In the genomic region with DNA sequence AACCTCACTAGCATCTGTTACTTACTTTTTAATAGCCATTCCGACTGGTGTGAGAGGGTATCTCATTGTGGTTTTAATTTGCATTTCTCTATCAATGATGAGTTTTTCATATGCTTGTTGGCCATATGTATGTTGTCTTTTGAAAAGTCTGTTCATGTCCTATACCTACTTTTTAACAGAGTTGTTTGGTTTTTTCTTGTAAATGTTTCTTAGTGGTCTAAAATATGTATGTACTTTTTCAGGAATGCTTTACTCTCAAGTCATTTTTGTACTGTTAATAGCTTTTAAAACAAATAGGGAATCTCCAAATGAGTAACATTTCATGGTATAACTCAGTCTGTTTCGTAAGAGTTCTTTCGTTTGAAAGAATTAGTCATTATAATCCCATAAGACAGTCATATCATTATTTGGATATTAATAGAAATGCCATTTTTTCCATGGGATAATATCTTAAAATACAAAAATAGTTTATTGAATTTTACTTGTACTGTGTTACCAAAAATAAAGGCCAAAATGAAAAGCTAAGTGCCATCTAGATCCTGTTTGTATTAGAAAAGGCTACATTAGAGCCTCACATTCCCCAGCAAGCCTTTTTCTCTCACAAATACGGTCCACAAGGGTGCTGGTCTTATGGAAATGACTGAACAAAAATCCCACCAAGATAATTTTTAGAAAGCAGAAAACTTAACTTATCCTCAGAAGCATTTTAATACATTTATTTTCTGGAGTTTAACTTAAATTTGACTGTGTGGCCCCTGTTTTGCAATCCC, we compare ENCODE assay signal across 10 cellular contexts.
DNase-seq lines count a peak whose midpoint lies in the region; ATAC-seq lines count a peak whose summit lies in the region.
"Had no signal": no experiment of that assay in that cellular context is flagged by ENCODE, and none has a peak within 500 bp of the region (broad histone marks: within the 10 kb centered on the region; RNA-seq: fewer than 3 reads in every experiment).

No MANE protein-coding gene starts in this region.

- no peaks in the 10 kb centered on the region for H3K4me1 Mint-ChIP-seq in activated CD4-positive, alpha-beta T cell treated with anti-CD3 and anti-CD28 coated beads, Interleukin-2, amount 10 ng/mL, durations not matched to agents 24 days and 14 days

- H3K27me3 Mint-ChIP-seq in activated CD4-positive, alpha-beta T cell treated with anti-CD3 and anti-CD28 coated beads, Interleukin-2, amount 10 ng/mL, durations not matched to agents 24 days and 14 days, result no peaks in the 10 kb centered on the region

- no peaks in the 10 kb centered on the region for H3K36me3 Mint-ChIP-seq in activated CD4-positive, alpha-beta T cell treated with anti-CD3 and anti-CD28 coated beads, Interleukin-2, amount 10 ng/mL, durations not matched to agents 24 days and 14 days (ENCODE audit: low read depth)

- H3K9me3 Mint-ChIP-seq in activated CD4-positive, alpha-beta T cell treated with anti-CD3 and anti-CD28 coated beads, Interleukin-2, amount 10 ng/mL, durations not matched to agents 24 days and 14 days, result no peaks in the 10 kb centered on the region

- H3K4me3 Mint-ChIP-seq in activated CD4-positive, alpha-beta T cell treated with anti-CD3 and anti-CD28 coated beads, Interleukin-2, amount 10 ng/mL, durations not matched to agents 24 days and 14 days, result no peak overlapping the region

- ATAC-seq in GM18870 (IDR thresholded peaks at IDR 0.05; ENCODE audit: unreplicated experiment), result peak; percentile 90
- peak; percentile 86 for ATAC-seq in HG02588 (IDR thresholded peaks at IDR 0.05; ENCODE audit: unreplicated experiment)
- peak; percentile 77 for ATAC-seq in HG03520 (IDR thresholded peaks at IDR 0.05; ENCODE audit: unreplicated experiment)
- no peak for ATAC-seq in left cardiac atrium

- intact Hi-C loops in left cardiac atrium (cut with DNase I), result no loop called here
- intact Hi-C loops in activated CD4-positive, alpha-beta T cell treated with anti-CD3 and anti-CD28 coated beads, Interleukin-2, amount 10 ng/mL, durations not matched to agents 24 days and 14 days (cut with micrococcal nuclease), result no loop called here

- H3K27ac Mint-ChIP-seq in activated CD4-positive, alpha-beta T cell treated with anti-CD3 and anti-CD28 coated beads, Interleukin-2, amount 10 ng/mL, durations not matched to agents 24 days and 14 days, result no peak overlapping the region

- peak; percentile 10 for DNase-seq in myocyte (ENCODE audit: low read depth)
- DNase-seq in NCI-H2196 (lab: John Stamatoyannopoulos, UW; ENCODE audit: unreplicated experiment), result no peak
- no peak for DNase-seq in left cardiac atrium
- no peak for DNase-seq in NK-92 treated with Interleukin-12 subunit alpha and Interleukin-12 subunit beta, amount 100 ng/mL, for 24 hours (lab: John Stamatoyannopoulos, UW)
- DNase-seq in activated CD4-positive, alpha-beta T cell treated with anti-CD3 and anti-CD28 coated beads, Interleukin-2, amount 10 ng/mL, durations not matched to agents 24 days and 14 days, result no peak
- DNase-seq: adrenal gland, nucleus accumbens had no signal

Comparison
In these comparisons a context has a peak if more than half of its experiments do, and no peak if none do; other contexts are left out.
1. ATAC-seq: peak in GM18870 (single experiment), HG02588 (single experiment) and HG03520 (single experiment); none in left cardiac atrium (0 of 2).